ENCODE assay signal across 9 cellular contexts in the genomic region with DNA sequence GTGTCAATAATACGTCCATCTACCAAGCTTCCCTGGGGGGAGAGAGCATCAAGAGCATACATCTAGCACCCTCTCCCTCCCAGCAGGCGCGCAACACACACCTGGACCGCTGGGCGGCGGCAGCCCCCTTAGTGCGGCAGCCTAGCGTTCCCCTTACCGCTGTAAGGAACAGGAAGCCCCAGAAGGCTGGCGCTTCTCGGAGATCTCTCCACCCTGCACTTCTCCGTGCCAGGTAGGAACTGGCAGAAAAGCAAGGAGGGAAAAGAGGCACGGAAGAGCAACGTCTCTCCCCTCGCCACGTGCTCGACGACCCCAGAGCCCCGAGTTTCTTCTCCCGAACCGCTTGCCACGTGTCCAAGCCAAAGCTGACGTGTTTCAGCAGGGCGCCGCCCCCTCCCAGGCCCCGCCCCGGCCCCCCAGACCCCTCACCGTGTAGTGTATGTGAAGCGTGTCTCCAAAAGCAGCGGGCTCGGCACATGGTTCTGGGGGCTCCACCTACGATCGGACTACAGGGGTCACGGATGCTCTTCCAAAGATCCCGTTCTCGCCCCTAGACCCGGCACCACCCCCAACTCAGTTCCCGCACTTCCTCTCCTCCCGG. TPM values are rescaled to one million over a fixed set of nuclear protein-coding genes. Genes with fewer than 3 reads are reported as not detected.
A peak's percentile ranks its signal among the peaks of the same experiment; 100 is the strongest.
DNase-seq lines count a peak whose midpoint lies in the region; ATAC-seq and TF ChIP-seq lines count a peak whose summit lies in the region.
"Had no signal": no experiment of that assay in that cellular context is flagged by ENCODE, and none has a peak within 500 bp of the region (broad histone marks: within the 10 kb centered on the region; RNA-seq: fewer than 3 reads in every experiment).

No MANE protein-coding gene starts in this region.

- no peaks in the 10 kb centered on the region for H3K27me3 Mint-ChIP-seq in CD8-positive, alpha-beta memory T cell

- CTCF ChIA-PET in CD8-positive, alpha-beta memory T cell (lab: Charles Lee): interaction anchor here (0.5 to 7.9 kb wide), 27 partner anchors 11 to 159 kb away, joined by 3 to 129 read pairs (median 5); partner anchors contain the start of genes ARF3, DDX23, WNT1 and WNT10B

- H3K27ac ChIP-seq in CD8-positive, alpha-beta memory T cell (ENCODE audit: low read depth, low read length): peak overlapping the region; percentile 90
- H3K27ac ChIP-seq in HL-60 (replicated peaks) (no peak overlapping the region), right lobe of liver (peak overlapping the region; percentile 48 to 52 (median 51))

- peak overlapping the region; percentile 91 to 100 (median 98) for H3K27ac Mint-ChIP-seq in CD8-positive, alpha-beta memory T cell

- H3K9me3 ChIP-seq in CD8-positive, alpha-beta memory T cell (ENCODE audit: low read length): no peaks in the 10 kb centered on the region
- no peaks in the 10 kb centered on the region for H3K9me3 ChIP-seq in right lobe of liver

- peak overlapping the region; percentile 96 for H3K4me3 ChIP-seq in CD8-positive, alpha-beta memory T cell (ENCODE audit: low read length)
- H3K4me3 ChIP-seq in HL-60 (replicated peaks; ENCODE audit: insufficient read depth, low read length) (peak overlapping the region; percentile 51), cardiac fibroblast (replicated peaks in 1 of 2; ENCODE audit: low read depth in 2 of 2, low read length in 2 of 2) (peak overlapping the region; percentile 72 to 97), right lobe of liver (peak overlapping the region; percentile 87 to 97 (median 96))

- no peaks in the 10 kb centered on the region for H3K27me3 ChIP-seq in CD8-positive, alpha-beta memory T cell (ENCODE audit: insufficient read depth, low read length, poor library complexity, severe bottlenecking)
- H3K27me3 ChIP-seq in HL-60 (ENCODE audit: insufficient read depth, poor library complexity, severe bottlenecking): no peaks in the 10 kb centered on the region
- H3K27me3 ChIP-seq in right lobe of liver: no peaks in the 10 kb centered on the region

- peaks cover 53 to 64% (median 62%) of the 10 kb centered on the region in 3 donors for H3K4me1 Mint-ChIP-seq in CD8-positive, alpha-beta memory T cell

- WGBS in right lobe of liver (ENCODE audit: insufficient coverage, low coverage, low lambda C conversion rate, missing lambda C conversion rate): 0% methylated on average over 11 of the region's 39 CpGs

- peaks cover 9% of the 10 kb centered on the region for H3K36me3 ChIP-seq in CD8-positive, alpha-beta memory T cell (ENCODE audit: insufficient read depth, low read length)
- H3K36me3 ChIP-seq in right lobe of liver: peaks cover 0 to 3% (median 0%) of the 10 kb centered on the region in 4 donors

- peaks cover 14 to 55% (median 22%) of the 10 kb centered on the region in 3 donors for H3K36me3 Mint-ChIP-seq in CD8-positive, alpha-beta memory T cell

- peaks cover 13% of the 10 kb centered on the region for H3K4me1 ChIP-seq in CD8-positive, alpha-beta memory T cell (ENCODE audit: insufficient read depth, low read length)
- peaks cover 0 to 12% (median 0%) of the 10 kb centered on the region in 4 donors for H3K4me1 ChIP-seq in right lobe of liver

- ATAC-seq in GM19397 (IDR thresholded peaks at IDR 0.05; ENCODE audit: unreplicated experiment): peak; percentile 81
- peak; percentile 68 to 75 (median 70) for ATAC-seq in right lobe of liver

- TF ChIP-seq CTCF in HL-60 (IDR thresholded peaks at IDR 0.05; ENCODE audit: insufficient read depth, low read length) (no peak), cardiac fibroblast (IDR thresholded peaks at IDR 0.05; ENCODE audit: low read depth, low read length) (peak; percentile 58), right lobe of liver (IDR thresholded peaks at IDR 0.05) (peak; percentile 29 to 36 (median 32))

- H3K9me3 Mint-ChIP-seq in CD8-positive, alpha-beta memory T cell: no peaks in the 10 kb centered on the region

- no peak for TF ChIP-seq POLR2A in right lobe of liver (IDR thresholded peaks at IDR 0.05)

- intact Hi-C loops in right lobe of liver (cut with DNase I): no loop called here

- peak overlapping the region; percentile 88 to 98 (median 96) for H3K4me3 Mint-ChIP-seq in CD8-positive, alpha-beta memory T cell

- POLR2A ChIA-PET in CD8-positive, alpha-beta memory T cell (lab: Charles Lee): interaction anchor here (1.0 to 2.4 kb wide), 10 partner anchors 9 to 73 kb away, joined by 3 to 20 read pairs (median 8); partner anchors contain the start of genes ARF3, DDX23, RND1 and WNT1

- peak; percentile 63 to 86 (median 81) for DNase-seq in CD8-positive, alpha-beta memory T cell
- DNase-seq in HL-60 (ENCODE audit: low read depth in 1 of 2, low spot score in 1 of 2) (no peak), T-helper 9 cell (peak; percentile 67), cardiac fibroblast (ENCODE audit: low read depth in 2 of 2) (peak; percentile 47 to 59), right lobe of liver (peak; percentile 50 to 60 (median 52)), GOT3 (lab: John Stamatoyannopoulos, UW) (no peak)
- DNase-seq in stimulated activated CD8-positive, alpha-beta memory T cell treated with anti-CD3 and anti-CD28 coated beads, Interleukin-15, amount 100 ng/mL, for 1 hour (ENCODE audit: low read depth): peak; percentile 67

RNA-seq across cellular contexts. Expression of gene FKBP11, which starts 0.6 kb away (rescaled TPM):
- 100 to 1,000 TPM in 1 of 2 experiments, 10 to 100 TPM in 1; 98.3 to 103 TPM for total RNA-seq in CD8-positive, alpha-beta memory T cell
- 238 TPM for polyA plus RNA-seq in CD8-positive, alpha-beta memory T cell
- total RNA-seq in right lobe of liver: 10 to 100 TPM; 34.9 to 59.5 (median 52.5) TPM

RNA-seq across cellular contexts. Expression of gene ARF3, which starts 32.6 kb away (rescaled TPM):
- total RNA-seq in CD8-positive, alpha-beta memory T cell: 10 to 100 TPM; 91.5 to 91.8 TPM
- 24.5 TPM for polyA plus RNA-seq in CD8-positive, alpha-beta memory T cell
- total RNA-seq in right lobe of liver: 10 to 100 TPM; 30.9 to 50.7 (median 47.2) TPM

RNA-seq across cellular contexts. Expression of gene WNT10B, which starts 46.8 kb away (rescaled TPM):
- total RNA-seq in CD8-positive, alpha-beta memory T cell: 1 to 10 TPM; 1.4 TPM
- polyA plus RNA-seq in CD8-positive, alpha-beta memory T cell: 0.21 TPM
- total RNA-seq in right lobe of liver: under 1 TPM in 2 of 6 experiments, not detected in 4; 0.12 TPM

RNA-seq across cellular contexts. Expression of gene WNT1, which starts 53.4 kb away (rescaled TPM):
- not detected for total RNA-seq in CD8-positive, alpha-beta memory T cell
- 2.3 TPM for polyA plus RNA-seq in CD8-positive, alpha-beta memory T cell
- not detected for total RNA-seq in right lobe of liver
- total RNA-seq: T-helper 2 cell treated with Interferon-gamma antibody and Interleukin-4, amounts not matched to agents 100 ng/mL and 5 ng/mL, for 36 hours had no signal

RNA-seq across cellular contexts. Expression of gene RND1, which starts 59.0 kb away (rescaled TPM):
- 1 to 10 TPM; 2.0 to 2.6 TPM for total RNA-seq in CD8-positive, alpha-beta memory T cell
- polyA plus RNA-seq in CD8-positive, alpha-beta memory T cell: 0.90 TPM
- 10 to 100 TPM in 5 of 6 experiments, 1 to 10 TPM in 1; 6.4 to 72.8 (median 17.2) TPM for total RNA-seq in right lobe of liver

Comparison
In these comparisons a context has a peak if more than half of its experiments do, and no peak if none do; other contexts are left out.
1. DNase-seq: peak in CD8-positive, alpha-beta memory T cell (5 of 5), T-helper 9 cell (single experiment), cardiac fibroblast (2 of 2), right lobe of liver (3 of 3) and stimulated activated CD8-positive, alpha-beta memory T cell treated with anti-CD3 and anti-CD28 coated beads, Interleukin-15, amount 100 ng/mL, for 1 hour (single experiment); none in HL-60 (0 of 2) and GOT3 (single experiment).
2. Peak in every context shown above with its lines, with median percentiles within 50 percentile points of each other: H3K4me3 ChIP-seq.